ENCODE assay signal across 9 cellular contexts in the genomic region with DNA sequence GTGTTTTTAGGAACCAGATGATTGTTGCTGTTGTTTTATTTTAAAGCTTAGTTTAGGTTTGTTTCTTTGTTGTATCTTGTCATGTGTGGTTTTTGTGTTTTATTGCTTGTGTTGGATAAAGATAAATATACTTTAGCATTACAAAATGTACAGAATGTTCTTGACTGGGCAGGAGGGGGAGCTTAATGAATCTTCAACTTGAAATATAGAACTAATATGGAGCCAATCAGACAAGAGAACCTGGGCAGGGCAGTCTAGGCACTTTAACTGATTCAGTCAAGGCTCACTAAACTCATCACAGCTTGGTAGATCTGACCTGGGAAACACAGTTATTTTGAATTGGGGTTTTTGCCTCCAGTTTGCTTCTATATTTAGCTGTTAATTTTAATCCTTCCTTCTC.
A peak's percentile ranks its signal among the peaks of the same experiment; 100 is the strongest.
DNase-seq lines count a peak whose midpoint lies in the region; ATAC-seq, FAIRE-seq and TF ChIP-seq lines count a peak whose summit lies in the region.
"Had no signal": no experiment of that assay in that cellular context is flagged by ENCODE, and none has a peak within 500 bp of the region (broad histone marks: within the 10 kb centered on the region; RNA-seq: fewer than 3 reads in every experiment).

No MANE protein-coding gene starts in this region.

- ATAC-seq in right lobe of liver (peak in 3 of 4 donors; percentile 18 to 61 (median 38)), HepG2 (no peak)

- H3K9ac ChIP-seq in HepG2 (ENCODE audit: insufficient read depth, low read depth, low read length): no peak overlapping the region

- no peak for TF ChIP-seq EP300 in HepG2 (IDR thresholded peaks at IDR 0.05; ENCODE audit: low read depth in 2 of 2, low read length in 2 of 2)
- TF ChIP-seq EP300 in HepG2 (CRISPR knock-in tag; IDR thresholded peaks at IDR 0.05; ENCODE audit: borderline replicate concordance): no peak

- no peak for TF ChIP-seq CTCF in right lobe of liver (IDR thresholded peaks at IDR 0.05)
- no peak for TF ChIP-seq CTCF in HepG2 (CRISPR knock-in tag; IDR thresholded peaks at IDR 0.05)
- no peak for TF ChIP-seq CTCF in WI38 (IDR thresholded peaks at IDR 0.05; ENCODE audit: low read depth, low read length)

- in situ Hi-C loops in HepG2 (cut with HindIII; ENCODE audit: extremely low pct_ligation_motif_present, low pct_unique_long_range_greater_than_20kb): no loop called here

- no peak for TF ChIP-seq RAD21 in HepG2 (CRISPR knock-in tag; IDR thresholded peaks at IDR 0.05)

- intact Hi-C loops in right lobe of liver (cut with DNase I): no loop called here
- intact Hi-C loops in HepG2 (cut with micrococcal nuclease; ENCODE audit: unreplicated experiment): no loop called here

- CTCF ChIA-PET in HepG2 (lab: Yijun Ruan, JAX; ENCODE audit: low intra/inter-chr PET ratio, low total read pairs): no interaction called here

- H2AFZ ChIP-seq in HepG2 (ENCODE audit: low read length): no peak overlapping the region

- H3K27ac ChIP-seq in right lobe of liver (peak overlapping the region; percentile 3 to 59 (median 38)), HepG2 (ENCODE audit: extremely low read length, insufficient read depth, low read length) (no peak overlapping the region)

- FAIRE-seq in HepG2 (lab: Jason Lieb, UNC) (no peak), urothelium cell line (lab: Jason Lieb, UNC) (no peak)

- no peaks in the 10 kb centered on the region for H4K20me1 ChIP-seq in HepG2 (ENCODE audit: insufficient read depth, low read length)

- DNase-seq in right lobe of liver: no peak
- no peak for DNase-seq in HepG2 (ENCODE audit: low spot score)
- peak; percentile 69 for DNase-seq in left kidney (ENCODE audit: low read depth, low spot score)
- DNase-seq in Ammon's horn (ENCODE audit: low spot score): no peak
- DNase-seq in AML-193 (lab: John Stamatoyannopoulos, UW): no peak
- DNase-seq in urothelium cell line (ENCODE audit: low spot score): no peak
- DNase-seq in activated CD8-positive, alpha-beta memory T cell treated with anti-CD3 and anti-CD28 coated beads, Interleukin-2, amount 50 U/mL, for 48 hours: no peak
- DNase-seq: stimulated activated CD4-positive, alpha-beta T cell treated with anti-CD3 and anti-CD28 coated beads, Interleukin-15, amount 100 ng/mL, for 24 hours had no signal

- H3K36me3 ChIP-seq in right lobe of liver (no peaks in the 10 kb centered on the region), HepG2 (replicated peaks in 1 of 2; ENCODE audit: control insufficient read depth in 1 of 2, insufficient read depth in 2 of 2, low read length in 2 of 2) (no peaks in the 10 kb centered on the region)

- H3K27me3 ChIP-seq in right lobe of liver (no peaks in the 10 kb centered on the region), HepG2 (ENCODE audit: control insufficient read depth in 1 of 2, insufficient read depth in 2 of 2, low read length in 2 of 2) (no peaks in the 10 kb centered on the region)

- no peaks in the 10 kb centered on the region for H3K9me3 ChIP-seq in right lobe of liver
- no peaks in the 10 kb centered on the region for H3K9me3 ChIP-seq in HepG2 (ENCODE audit: low read length)

- H3K79me2 ChIP-seq in HepG2 (ENCODE audit: insufficient read depth, low read length): no peaks in the 10 kb centered on the region

- peaks cover 0 to 5% (median 0%) of the 10 kb centered on the region in 4 donors for H3K4me1 ChIP-seq in right lobe of liver
- H3K4me1 ChIP-seq in HepG2 (ENCODE audit: insufficient read depth, low read length): no peaks in the 10 kb centered on the region

- POLR2A ChIA-PET in HepG2 (lab: Yijun Ruan, JAX): no interaction called here

- BruUV-seq in HepG2 (replicated peaks; lab: Mats Ljungman, UMichigan): no TSS peak

- no peak overlapping the region for H3K4me2 ChIP-seq in HepG2 (ENCODE audit: low read depth, low read length)

- TF ChIP-seq POLR2A in right lobe of liver (IDR thresholded peaks at IDR 0.05) (no peak), HepG2 (IDR thresholded peaks at IDR 0.05; ENCODE audit: insufficient read depth in 1 of 2, low read depth in 2 of 2, low read length in 2 of 2) (no peak)

- peak overlapping the region; percentile 13 to 27 (median 23) for H3K4me3 ChIP-seq in right lobe of liver
- H3K4me3 ChIP-seq in HepG2 (replicated peaks in 1 of 3; ENCODE audit: insufficient read depth in 1 of 3, low read depth in 2 of 3, low read length in 3 of 3): no peak overlapping the region
- peak overlapping the region; percentile 59 for H3K4me3 ChIP-seq in WI38 (ENCODE audit: low read depth, low read length)

TF ChIP-seq in HepG2, 621 proteins besides CTCF, POLR2A, EP300 and RAD21:
- no peak for TF ChIP-seq AKAP8 (CRISPR knock-in tag; IDR thresholded peaks at IDR 0.05)
- TF ChIP-seq ATF7 (IDR thresholded peaks at IDR 0.05): no peak
- no peak for TF ChIP-seq ATF7 (CRISPR knock-in tag; IDR thresholded peaks at IDR 0.05)
- TF ChIP-seq KDM2A (CRISPR knock-in tag; IDR thresholded peaks at IDR 0.05; ENCODE audit: borderline replicate concordance, low read depth): no peak
- no peak for TF ChIP-seq ETV5 (CRISPR knock-in tag; IDR thresholded peaks at IDR 0.05; ENCODE audit: borderline replicate concordance)
- TF ChIP-seq MXD4 (CRISPR knock-in tag; IDR thresholded peaks at IDR 0.05): no peak
- no peak for TF ChIP-seq SCMH1 (CRISPR knock-in tag; IDR thresholded peaks at IDR 0.05; ENCODE audit: borderline replicate concordance)
- no peak for TF ChIP-seq KMT2A (CRISPR knock-in tag; IDR thresholded peaks at IDR 0.05)
- no peak for TF ChIP-seq TERF1 (CRISPR knock-in tag; IDR thresholded peaks at IDR 0.05)
- no peak for TF ChIP-seq ESRRA (CRISPR knock-in tag; IDR thresholded peaks at IDR 0.05; ENCODE audit: low read depth)
- TF ChIP-seq GATAD1 (CRISPR knock-in tag; IDR thresholded peaks at IDR 0.05): no peak
- TF ChIP-seq, protein P1, sequence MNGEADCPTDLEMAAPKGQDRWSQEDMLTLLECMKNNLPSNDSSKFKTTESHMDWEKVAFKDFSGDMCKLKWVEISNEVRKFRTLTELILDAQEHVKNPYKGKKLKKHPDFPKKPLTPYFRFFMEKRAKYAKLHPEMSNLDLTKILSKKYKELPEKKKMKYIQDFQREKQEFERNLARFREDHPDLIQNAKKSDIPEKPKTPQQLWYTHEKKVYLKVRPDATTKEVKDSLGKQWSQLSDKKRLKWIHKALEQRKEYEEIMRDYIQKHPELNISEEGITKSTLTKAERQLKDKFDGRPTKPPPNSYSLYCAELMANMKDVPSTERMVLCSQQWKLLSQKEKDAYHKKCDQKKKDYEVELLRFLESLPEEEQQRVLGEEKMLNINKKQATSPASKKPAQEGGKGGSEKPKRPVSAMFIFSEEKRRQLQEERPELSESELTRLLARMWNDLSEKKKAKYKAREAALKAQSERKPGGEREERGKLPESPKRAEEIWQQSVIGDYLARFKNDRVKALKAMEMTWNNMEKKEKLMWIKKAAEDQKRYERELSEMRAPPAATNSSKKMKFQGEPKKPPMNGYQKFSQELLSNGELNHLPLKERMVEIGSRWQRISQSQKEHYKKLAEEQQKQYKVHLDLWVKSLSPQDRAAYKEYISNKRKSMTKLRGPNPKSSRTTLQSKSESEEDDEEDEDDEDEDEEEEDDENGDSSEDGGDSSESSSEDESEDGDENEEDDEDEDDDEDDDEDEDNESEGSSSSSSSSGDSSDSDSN (CRISPR knock-in tag; IDR thresholded peaks at IDR 0.05): no peak
- TF ChIP-seq GPBP1L1 (CRISPR knock-in tag; IDR thresholded peaks at IDR 0.05): no peak
- no peak for TF ChIP-seq ZBTB7B (CRISPR knock-in tag; IDR thresholded peaks at IDR 0.05)
- no peak for TF ChIP-seq HIVEP1 (CRISPR knock-in tag; IDR thresholded peaks at IDR 0.05)

Comparison
In these comparisons a context has a peak if more than half of its experiments do, and no peak if none do; other contexts are left out.
1. H3K4me3 ChIP-seq: peak in right lobe of liver (3 of 3) and WI38 (single experiment); none in HepG2 (0 of 3).